Comparison of ENCODE assay signal across 8 cellular contexts in the genomic region with DNA sequence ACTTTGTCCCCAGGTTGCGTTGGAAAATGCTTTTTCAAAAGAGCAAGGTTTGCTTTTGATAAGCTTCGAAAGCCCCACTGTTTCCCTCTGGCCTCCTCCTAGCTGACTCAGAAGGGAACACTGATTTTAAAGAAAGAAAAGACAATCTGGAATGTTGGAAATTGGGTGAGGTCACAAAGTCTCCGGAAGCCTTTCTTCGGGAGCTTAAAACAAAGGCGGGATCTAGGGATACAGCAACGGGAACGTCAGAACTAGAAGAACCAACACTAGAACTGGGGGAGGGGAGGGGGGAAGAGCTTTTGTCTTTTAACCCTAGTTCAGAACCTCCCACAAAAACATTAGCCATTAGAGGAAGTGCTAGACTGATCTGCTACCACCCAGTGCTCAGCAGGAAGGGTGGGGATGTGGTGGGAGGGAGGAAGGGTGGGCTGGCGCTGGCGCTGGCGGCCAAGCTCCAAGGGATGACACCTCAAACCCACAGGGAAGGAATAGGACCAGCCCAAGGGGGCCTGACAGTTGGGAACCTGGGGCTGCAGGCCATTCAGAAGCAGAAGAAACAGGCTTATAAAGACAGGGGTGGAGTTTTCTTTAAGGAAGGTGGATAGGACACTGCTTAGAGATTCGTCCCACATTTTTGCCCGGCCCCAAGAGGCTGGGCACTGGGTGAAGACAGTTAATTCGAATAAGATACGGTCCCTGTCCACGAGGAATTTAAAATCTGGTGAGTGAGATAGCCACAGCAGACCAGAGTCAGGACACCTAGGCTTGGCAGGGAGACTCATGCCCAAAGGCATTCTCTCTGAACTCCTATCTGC. TPM values are rescaled to one million over a fixed set of nuclear protein-coding genes. Genes with fewer than 3 reads are reported as not detected.
A peak's percentile ranks its signal among the peaks of the same experiment; 100 is the strongest.
DNase-seq lines count a peak whose midpoint lies in the region; ATAC-seq and TF ChIP-seq lines count a peak whose summit lies in the region.

No MANE protein-coding gene starts in this region.

- ATAC-seq in GM18505 (IDR thresholded peaks at IDR 0.05; ENCODE audit: unreplicated experiment): peak; percentile 34
- peak; percentile 35 for ATAC-seq in HG03066 (IDR thresholded peaks at IDR 0.05; ENCODE audit: low read depth, unreplicated experiment)
- ATAC-seq in PC-3: peak; percentile 45
- ATAC-seq in activated naive CD4-positive, alpha-beta T cell treated with anti-CD3 and anti-CD28 coated beads, Interleukin-2, amount 50 U/mL, for 72 hours: peak; percentile 10 to 13
- ATAC-seq in HG03439 (IDR thresholded peaks at IDR 0.05; ENCODE audit: unreplicated experiment): no peak

- intact Hi-C loops in PC-3 (cut with micrococcal nuclease): no loop called here

- DNase-seq in AG08395 (ENCODE audit: low spot score) (peak; percentile 84), PC-3 (peak; percentile 81), glomerular visceral epithelial cell (ENCODE audit: extremely low spot score) (peak; percentile 93)
- DNase-seq in activated naive CD4-positive, alpha-beta T cell treated with anti-CD3 and anti-CD28 coated beads, Interleukin-2, amount 50 U/mL, for 72 hours (ENCODE audit: low spot score in 2 of 2): no peak

- TF ChIP-seq CTCF in PC-3 (conservative IDR thresholded peaks at IDR 0.05; ENCODE audit: low read depth, low read length) (no peak), neutrophil (IDR thresholded peaks at IDR 0.05) (no peak)

- TF ChIP-seq POLR2A in GM18505 (IDR thresholded peaks at IDR 0.05; ENCODE audit: borderline replicate concordance, extremely low read depth, insufficient read depth, insufficient read length): peak; percentile 63

- H3K36me3 Mint-ChIP-seq in activated naive CD4-positive, alpha-beta T cell treated with anti-CD3 and anti-CD28 coated beads, Interleukin-2, amount 50 U/mL, for 72 hours: peaks cover 26 to 44% of the 10 kb centered on the region in 2 donors

- CTCF ChIA-PET in PC-3 (lab: Charles Lee): interaction anchor here (0.6 to 2.0 kb wide), 2 partner anchors 19 to 64 kb away, joined by 6 to 11 read pairs; partner anchors contain the start of gene KCMF1

- BruUV-seq in PC-3 (replicated peaks; lab: Mats Ljungman, UMichigan): no TSS peak

- H3F3A ChIP-seq in PC-3 (ENCODE audit: low read length, unreplicated experiment): no peaks in the 10 kb centered on the region

- POLR2A ChIA-PET in PC-3 (lab: Charles Lee; ENCODE audit: unreplicated experiment): interaction anchor here (0.7 to 1.1 kb wide), 3 partner anchors 13 to 23 kb away, joined by 7 to 15 read pairs (median 14); no protein-coding TSS in a partner anchor

- peak overlapping the region; percentile 96 to 99 for H3K27ac Mint-ChIP-seq in activated naive CD4-positive, alpha-beta T cell treated with anti-CD3 and anti-CD28 coated beads, Interleukin-2, amount 50 U/mL, for 72 hours

- H3K27me3 ChIP-seq in PC-3 (ENCODE audit: low read length): no peaks in the 10 kb centered on the region
- H3K27me3 ChIP-seq in neutrophil: peaks cover 13% of the 10 kb centered on the region

- peak overlapping the region; percentile 86 for H3K4me2 ChIP-seq in PC-3 (ENCODE audit: low read length)

- H3K36me3 ChIP-seq in PC-3 (ENCODE audit: low read depth, low read length): peaks cover 9% of the 10 kb centered on the region
- H3K36me3 ChIP-seq in neutrophil: no peaks in the 10 kb centered on the region

- no peak overlapping the region for H2AFZ ChIP-seq in PC-3 (ENCODE audit: low read length)

- H3K9ac ChIP-seq in PC-3 (ENCODE audit: low read length): peak overlapping the region; percentile 95

- H3K4me3 ChIP-seq in PC-3 (ENCODE audit: low read length): peak overlapping the region; percentile 83
- H3K4me3 ChIP-seq in neutrophil (ENCODE audit: low read depth in 1 of 2, low read length in 1 of 2): peak overlapping the region; percentile 79 to 94

- no peaks in the 10 kb centered on the region for H3K9me2 ChIP-seq in PC-3 (replicated peaks; ENCODE audit: low read length)

- H4K20me1 ChIP-seq in PC-3 (ENCODE audit: low read length): peaks cover 10% of the 10 kb centered on the region

- H3K9me3 ChIP-seq in PC-3 (ENCODE audit: low read length): no peaks in the 10 kb centered on the region
- H3K9me3 ChIP-seq in neutrophil: no peaks in the 10 kb centered on the region

- peak overlapping the region; percentile 62 for H3K27ac ChIP-seq in PC-3 (ENCODE audit: low read length)
- H3K27ac ChIP-seq in neutrophil: peak overlapping the region; percentile 78

- H3K79me2 ChIP-seq in PC-3 (ENCODE audit: low read length): peaks cover 14% of the 10 kb centered on the region

- H3K9me3 Mint-ChIP-seq in activated naive CD4-positive, alpha-beta T cell treated with anti-CD3 and anti-CD28 coated beads, Interleukin-2, amount 50 U/mL, for 72 hours: peaks cover 13 to 15% of the 10 kb centered on the region in 2 donors

- peaks cover 13% of the 10 kb centered on the region for H3K4me1 ChIP-seq in PC-3 (ENCODE audit: insufficient read depth, low read length)
- peaks cover 24 to 28% of the 10 kb centered on the region in 2 experiments for H3K4me1 ChIP-seq in neutrophil (ENCODE audit: control insufficient read depth in 1 of 2, insufficient read depth in 1 of 2, low read depth in 1 of 2, low read length in 1 of 2)

RNA-seq across cellular contexts. Expression of gene TMSB10, which starts 1.7 kb away (rescaled TPM):
- 4,758 and 5,246 TPM in 2 replicates for total RNA-seq in PC-3 (2014; rRNA removed)
- total RNA-seq in activated naive CD4-positive, alpha-beta T cell treated with anti-CD3 and anti-CD28 coated beads, Interleukin-2, amount 50 U/mL, for 72 hours: 1,000 to 10,000 TPM; 1,249 to 2,802 TPM

RNA-seq across cellular contexts. Expression of gene TRABD2A, which starts 26.2 kb away (rescaled TPM):
- total RNA-seq in PC-3 (2014; rRNA removed): 2.0 and 4.0 TPM in 2 replicates
- total RNA-seq in activated naive CD4-positive, alpha-beta T cell treated with anti-CD3 and anti-CD28 coated beads, Interleukin-2, amount 50 U/mL, for 72 hours: 10 to 100 TPM; 53.6 to 59.9 TPM

Comparison
In these comparisons a context has a peak if more than half of its experiments do, and no peak if none do; other contexts are left out.
1. DNase-seq: peak in AG08395 (single experiment), PC-3 (single experiment) and glomerular visceral epithelial cell (single experiment); none in activated naive CD4-positive, alpha-beta T cell treated with anti-CD3 and anti-CD28 coated beads, Interleukin-2, amount 50 U/mL, for 72 hours (0 of 2).
2. RNA of gene TRABD2A, which starts 26.2 kb away (total RNA-seq): 53.6 to 59.9 TPM in activated naive CD4-positive, alpha-beta T cell treated with anti-CD3 and anti-CD28 coated beads, Interleukin-2, amount 50 U/mL, for 72 hours; 2.0 to 4.0 TPM in PC-3; every median in the first group is over 10 times any median in the second.